In genomic region chr3:49171119-49171774, GRCh38 we compare ENCODE assay signal across 8 cellular contexts. TPM values are rescaled to one million over a fixed set of nuclear protein-coding genes. Genes with fewer than 3 reads are reported as not detected.
A peak's percentile ranks its signal among the peaks of the same experiment; 100 is the strongest.
DNase-seq lines count a peak whose midpoint lies in the region; ATAC-seq, FAIRE-seq and TF ChIP-seq lines count a peak whose summit lies in the region.

Gene KLHDC8B (plus strand): TSS chr3:49171598. CDS start chr3:49172770, 1,172 bp downstream.

- H3K36me3 ChIP-seq in keratinocyte (ENCODE audit: control insufficient read depth in 2 of 2, extremely low read depth in 1 of 2, insufficient read depth in 2 of 2, low read length in 2 of 2): peaks cover 0 to 6% of the 10 kb centered on the region in 2 experiments

- WGBS in H9 (ENCODE audit: extremely low coverage, insufficient read length, low lambda C conversion rate): no CpG with 5 or more reads among the region's 57 CpGs

- H2AFZ ChIP-seq in H9 (ENCODE audit: low read length) (no peak within 1 kb of the TSS), keratinocyte (ENCODE audit: control insufficient read depth, low read length) (peak within 1 kb of the TSS; percentile 99)

- H2BK120ac ChIP-seq in H9 (ENCODE audit: low read depth, low read length, poor library complexity, severe bottlenecking): no peak within 1 kb of the TSS

- H3T11ph ChIP-seq in H9 (ENCODE audit: low read length): no peak within 1 kb of the TSS

- H3K4me3 ChIP-seq in keratinocyte (ENCODE audit: control insufficient read depth in 2 of 3, extremely low read depth in 1 of 3, insufficient read depth in 2 of 3, low read depth in 1 of 3, low read length in 3 of 3): peak within 1 kb of the TSS; percentile 79 to 83 (median 82)

- dilution Hi-C loops in keratinocyte (cut with MboI; ENCODE audit: extremely low pct_ligation_motif_present, low sequenced_read_pairs): no loop called here

- H3K9ac ChIP-seq in H9 (ENCODE audit: extremely low read depth, insufficient read length, low read length) (no peak within 1 kb of the TSS), keratinocyte (ENCODE audit: control insufficient read depth, extremely low read depth, insufficient read depth, low read length) (peak within 1 kb of the TSS; percentile 78)

- peaks cover 25 to 36% of the 10 kb centered on the region in 2 experiments for H3K4me1 Mint-ChIP-seq in H9
- peaks cover 12% of the 10 kb centered on the region for H3K4me1 Mint-ChIP-seq in central memory CD8-positive, alpha-beta T cell

- no peaks in the 10 kb centered on the region; a peak in 1 of 5 replicates for H3K9me3 Mint-ChIP-seq in H9
- H3K9me3 Mint-ChIP-seq in central memory CD8-positive, alpha-beta T cell: no peaks in the 10 kb centered on the region

- H3K27ac Mint-ChIP-seq in H9: peak within 1 kb of the TSS; percentile 26 to 92 (median 54)
- H3K27ac Mint-ChIP-seq in central memory CD8-positive, alpha-beta T cell (ENCODE audit: low read depth): no peak within 1 kb of the TSS

- peak; percentile 99 for TF ChIP-seq CTCF in H9 (conservative IDR thresholded peaks at IDR 0.05)
- TF ChIP-seq CTCF in keratinocyte (optimal IDR thresholded peaks at IDR 0.05 in 1 of 3, IDR thresholded peaks at IDR 0.05 in 1 of 3, conservative IDR thresholded peaks at IDR 0.05 in 1 of 3; ENCODE audit: extremely low read depth in 1 of 3, insufficient read depth in 2 of 3, low read length in 3 of 3): peak; percentile 79 to 99 (median 87)

- no peak within 1 kb of the TSS for H4K5ac ChIP-seq in H9 (ENCODE audit: insufficient read length, low read depth, low read length)

- H3K18ac ChIP-seq in H9 (ENCODE audit: insufficient read length, low read depth, low read length): peak within 1 kb of the TSS; percentile 31

- no peak within 1 kb of the TSS; the same call in 1 of the 2 replicates for H3K14ac ChIP-seq in H9 (ENCODE audit: insufficient read depth, low read length)

- H3K4me3 Mint-ChIP-seq in H9: peak within 1 kb of the TSS; percentile 71 to 86
- peak within 1 kb of the TSS; percentile 78 for H3K4me3 Mint-ChIP-seq in central memory CD8-positive, alpha-beta T cell

- H2BK15ac ChIP-seq in H9 (ENCODE audit: low read depth, low read length): no peak within 1 kb of the TSS

- H3K27ac ChIP-seq in H9 (ENCODE audit: insufficient read length, low read depth, low read length) (no peak within 1 kb of the TSS), keratinocyte (ENCODE audit: control insufficient read depth, insufficient read depth, low read length) (peak within 1 kb of the TSS; percentile 26)

- H2BK20ac ChIP-seq in H9 (ENCODE audit: low read depth, low read length, poor library complexity, severe bottlenecking): no peak within 1 kb of the TSS

- H4K8ac ChIP-seq in H9 (replicated peaks; ENCODE audit: insufficient read length, low read depth, low read length): no peak within 1 kb of the TSS

- H3K9me1 ChIP-seq in keratinocyte (ENCODE audit: control insufficient read depth, extremely low read depth, insufficient read depth, low read length): no peaks in the 10 kb centered on the region

- H3K56ac ChIP-seq in H9 (ENCODE audit: insufficient read length, low read depth, low read length): no peak within 1 kb of the TSS

- ATAC-seq in central memory CD8-positive, alpha-beta T cell (replicated peaks; ENCODE audit: extremely low read depth, poor library complexity, severe bottlenecking): peak; percentile 81
- no peak for ATAC-seq in HG02763 (IDR thresholded peaks at IDR 0.05; ENCODE audit: unreplicated experiment)

- H3K4me1 ChIP-seq in H9 (ENCODE audit: insufficient read depth, low read length): peaks cover 6% of the 10 kb centered on the region; the same call in 1 of the 2 replicates
- H3K4me1 ChIP-seq in keratinocyte (ENCODE audit: control insufficient read depth, extremely low read depth, insufficient read depth, low read length): peaks cover 16% of the 10 kb centered on the region

- H3K27me3 ChIP-seq in H9 (ENCODE audit: insufficient read depth, low read length) (no peaks in the 10 kb centered on the region), keratinocyte (ENCODE audit: control insufficient read depth, extremely low read depth, insufficient read depth, low read length) (no peaks in the 10 kb centered on the region)

- no peak within 1 kb of the TSS for H3K4ac ChIP-seq in H9 (ENCODE audit: low read depth, low read length)

- no peak within 1 kb of the TSS for H2BK12ac ChIP-seq in H9 (ENCODE audit: insufficient read length, low read depth, low read length)

- DNase-seq in COR-L47 (lab: John Stamatoyannopoulos, UW) (peak; percentile 38), H9 (peak; percentile 93), NCI-H2029 treated with DMSO at 0.1 percent for 48 hours (lab: John Stamatoyannopoulos, UW) (peak; percentile 26), keratinocyte (ENCODE audit: low read depth, low spot score) (no peak)
- DNase-seq in activated CD4-positive, CD25-positive, alpha-beta regulatory T cell treated with anti-CD3 and anti-CD28 coated beads, Interleukin-2, amount 50 U/mL, for 72 hours: peak; percentile 89
- peak; percentile 68 to 83 for DNase-seq in central memory CD8-positive, alpha-beta T cell (ENCODE audit: low spot score in 2 of 2)
- peak; percentile 60 to 85 for DNase-seq in stimulated activated CD4-positive, alpha-beta T cell treated with anti-CD3 and anti-CD28 coated beads, Interleukin-12 subunit alpha, Interleukin-12 subunit beta, amount 100 ng/mL, for 24 hours (ENCODE audit: low read depth in 2 of 2)

- H4K91ac ChIP-seq in H9 (ENCODE audit: insufficient read length, low read depth, low read length): no peak within 1 kb of the TSS

- no peaks in the 10 kb centered on the region for H3K9me3 ChIP-seq in H9 (ENCODE audit: control insufficient read depth, low read depth, low read length)
- H3K9me3 ChIP-seq in keratinocyte (ENCODE audit: control insufficient read depth, low read depth, low read length): no peaks in the 10 kb centered on the region

- H3K79me2 ChIP-seq in H9 (ENCODE audit: insufficient read depth, low read length): no peaks in the 10 kb centered on the region
- no peaks in the 10 kb centered on the region for H3K79me2 ChIP-seq in keratinocyte (ENCODE audit: control insufficient read depth, insufficient read depth, low read length)

- no peak within 1 kb of the TSS for H2AK5ac ChIP-seq in H9 (ENCODE audit: insufficient read length, low read length)

- H3K79me1 ChIP-seq in H9 (ENCODE audit: insufficient read depth, low read depth, low read length, poor library complexity, severe bottlenecking): no peaks in the 10 kb centered on the region

- peak; percentile 75 for FAIRE-seq in keratinocyte (lab: Jason Lieb, UNC)

- H4K20me1 ChIP-seq in H9 (ENCODE audit: control insufficient read depth, insufficient read depth, insufficient read length) (no peaks in the 10 kb centered on the region), keratinocyte (ENCODE audit: control insufficient read depth, extremely low read depth, insufficient read depth, low read length) (no peaks in the 10 kb centered on the region)

- no peak within 1 kb of the TSS for H3K23ac ChIP-seq in H9 (ENCODE audit: insufficient read length, low read depth, low read length)

- H2BK5ac ChIP-seq in H9 (ENCODE audit: insufficient read length, low read length): no peak within 1 kb of the TSS

- H3K36me3 Mint-ChIP-seq in H9 (ENCODE audit: insufficient read depth in 1 of 3, low read depth in 3 of 3): peaks cover 0 to 6% (median 3%) of the 10 kb centered on the region in 3 experiments; a peak in 5 of 7 replicates
- peaks cover 6% of the 10 kb centered on the region for H3K36me3 Mint-ChIP-seq in central memory CD8-positive, alpha-beta T cell (ENCODE audit: insufficient read depth)

- peaks cover 28% of the 10 kb centered on the region for H3K27me3 Mint-ChIP-seq in H9 (ENCODE audit: low read depth)
- H3K27me3 Mint-ChIP-seq in central memory CD8-positive, alpha-beta T cell: no peaks in the 10 kb centered on the region

- H3K4me2 ChIP-seq in H9 (ENCODE audit: insufficient read depth, insufficient read length, low read length) (peak within 1 kb of the TSS; percentile 50), keratinocyte (ENCODE audit: control insufficient read depth, extremely low read depth, insufficient read depth, low read depth, low read length) (peak within 1 kb of the TSS; percentile 97)

- H3K23me2 ChIP-seq in H9 (ENCODE audit: insufficient read length, low read depth, low read length, poor library complexity, severe bottlenecking): peaks cover 14% of the 10 kb centered on the region

RNA-seq across cellular contexts. Expression of gene KLHDC8B, which starts in this region (rescaled TPM):
- 13.5 and 14.4 TPM in 2 replicates for total RNA-seq in H9 (2021)
- 18.3 to 51.6 TPM (median 19.5 TPM) in 3 replicates for polyA plus RNA-seq in keratinocyte
- polyA plus RNA-seq in keratinocyte (2011; ENCODE audit: low read depth): 9.4 TPM
- polyA plus RNA-seq in keratinocyte (2011; cell fraction: cytosol; rRNA removed): 20.7 and 27.6 TPM in 2 replicates
- polyA plus RNA-seq in keratinocyte (2011; cell fraction: nucleus; rRNA removed): 30.1 and 33.7 TPM in 2 replicates
- 13.5 and 54.4 TPM in 2 replicates for polyA plus RNA-seq in keratinocyte (2012; ENCODE audit: low replicate concordance)
- 10.9 to 42.9 TPM (median 12.5 TPM) in 3 replicates for polyA minus RNA-seq in keratinocyte
- polyA minus RNA-seq in keratinocyte (2011; cell fraction: cytosol; rRNA and poly(A)+ RNA removed): 35.3 TPM
- 10.7 and 11.8 TPM in 2 replicates for polyA minus RNA-seq in keratinocyte (2011; cell fraction: nucleus; rRNA and poly(A)+ RNA removed)
